2 cellular contexts compared by ENCODE assay signal in genomic region chr10:112542823-112543222, GRCh38.
DNase-seq lines count a peak whose midpoint lies in the region; ATAC-seq, FAIRE-seq and TF ChIP-seq lines count a peak whose summit lies in the region.
"Not testable (repeated sequence)": the region's sequence is repeated elsewhere in the genome, so short reads cannot be mapped to it uniquely, and the experiment has no call there.

No MANE protein-coding gene starts in this region.

- not testable (repeated sequence) for H3K9me3 ChIP-seq in HEK293 (ENCODE audit: control insufficient read depth, insufficient read depth, low read depth, low read length); K562 (replicated peaks; ENCODE audit: control insufficient read depth, insufficient read depth, low read depth, low read length)

- not testable (repeated sequence) for ATAC-seq in K562

- CTCF ChIA-PET in HEK293 (lab: Yijun Ruan, JAX); K562 (lab: Yijun Ruan, JAX; ENCODE audit: low intra/inter-chr PET ratio): not testable (repeated sequence)

- H3K27me3 ChIP-seq in K562 (ENCODE audit: control insufficient read depth in 2 of 2, insufficient read depth in 2 of 2, low read length in 2 of 2), result not testable (repeated sequence)

- not testable (repeated sequence) for BruUV-seq in K562 (replicated peaks; lab: Mats Ljungman, UMichigan)

- H3K27ac ChIP-seq in HEK293 (ENCODE audit: extremely low read depth, low read depth, low read length); K562 (ENCODE audit: extremely low read depth, low read depth, low read length): not testable (repeated sequence)

- not testable (repeated sequence) for TF ChIP-seq EP300 in K562 (IDR thresholded peaks at IDR 0.05; ENCODE audit: low read length)

- DNase-seq in K562 (ENCODE audit: extremely low read depth in 1 of 4, low spot score in 3 of 4), result not testable (repeated sequence)

- H3K4me2 ChIP-seq in K562 (ENCODE audit: insufficient read depth, low read length), result not testable (repeated sequence)

- not testable (repeated sequence) for H4K20me1 ChIP-seq in K562 (replicated peaks; ENCODE audit: control insufficient read depth, insufficient read depth, low read length)

- not testable (repeated sequence) for TF ChIP-seq RAD21 in K562 (CRISPR knock-in tag; conservative IDR thresholded peaks at IDR 0.05 in 1 of 2, IDR thresholded peaks at IDR 0.05 in 1 of 2)

- intact Hi-C loops in K562 (cut with micrococcal nuclease), result not testable (repeated sequence)

- FAIRE-seq in K562 (lab: Jason Lieb, UNC), result not testable (repeated sequence)

- not testable (repeated sequence) for H3K36me3 ChIP-seq in HEK293 (ENCODE audit: control insufficient read depth in 2 of 2, insufficient read depth in 1 of 2, low read length in 2 of 2); K562 (ENCODE audit: control insufficient read depth, insufficient read depth, low read length)

- not testable (repeated sequence) for H3K79me2 ChIP-seq in K562 (ENCODE audit: control insufficient read depth, insufficient read depth, low read length)

- POLR2A ChIA-PET in HEK293 (lab: Yijun Ruan, JAX); K562 (lab: Yijun Ruan, JAX): not testable (repeated sequence)

- 78% methylated on average over 3 of the region's 5 CpGs for WGBS in K562 (ENCODE audit: insufficient coverage, low coverage, missing lambda C conversion rate)

- in situ Hi-C loops in K562 (cut with MboI), result not testable (repeated sequence)

- H3K4me3 ChIP-seq in HEK293 (ENCODE audit: low read depth, low read length); K562: not testable (repeated sequence)

- not testable (repeated sequence) for H3K9ac ChIP-seq in K562 (ENCODE audit: insufficient read depth in 1 of 2, low read depth in 2 of 2, low read length in 2 of 2)

- not testable (repeated sequence) for TF ChIP-seq CTCF in HEK293 (tag by site-specific recombination; IDR thresholded peaks at IDR 0.05); K562 (IDR thresholded peaks at IDR 0.05 in 2 of 3, conservative IDR thresholded peaks at IDR 0.05 in 1 of 3; ENCODE audit: insufficient read depth in 2 of 3, low read depth in 1 of 3, low read length in 3 of 3)

- not testable (repeated sequence) for H3K4me1 ChIP-seq in HEK293 (ENCODE audit: control insufficient read depth, insufficient read depth, low read length); K562 (replicated peaks in 1 of 2; ENCODE audit: control insufficient read depth in 2 of 2, insufficient read depth in 2 of 2, low read length in 2 of 2)

- not testable (repeated sequence) for TF ChIP-seq POLR2A in K562 (conservative IDR thresholded peaks at IDR 0.05)

- not testable (repeated sequence) for H2AFZ ChIP-seq in K562 (ENCODE audit: low read depth, low read length)

- not testable (repeated sequence) for H3K9me1 ChIP-seq in K562 (ENCODE audit: control insufficient read depth, insufficient read depth, low read length)

TF ChIP-seq in HEK293, 187 proteins besides CTCF, POLR2A, EP300 and RAD21:
- TF ChIP-seq, protein P1, sequence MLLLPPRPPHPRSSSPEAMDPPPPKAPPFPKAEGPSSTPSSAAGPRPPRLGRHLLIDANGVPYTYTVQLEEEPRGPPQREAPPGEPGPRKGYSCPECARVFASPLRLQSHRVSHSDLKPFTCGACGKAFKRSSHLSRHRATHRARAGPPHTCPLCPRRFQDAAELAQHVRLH (tag by site-specific recombination; IDR thresholded peaks at IDR 0.05), result peak; percentile 53; the same call in 1 of the 2 replicates
- TF ChIP-seq, protein P2, sequence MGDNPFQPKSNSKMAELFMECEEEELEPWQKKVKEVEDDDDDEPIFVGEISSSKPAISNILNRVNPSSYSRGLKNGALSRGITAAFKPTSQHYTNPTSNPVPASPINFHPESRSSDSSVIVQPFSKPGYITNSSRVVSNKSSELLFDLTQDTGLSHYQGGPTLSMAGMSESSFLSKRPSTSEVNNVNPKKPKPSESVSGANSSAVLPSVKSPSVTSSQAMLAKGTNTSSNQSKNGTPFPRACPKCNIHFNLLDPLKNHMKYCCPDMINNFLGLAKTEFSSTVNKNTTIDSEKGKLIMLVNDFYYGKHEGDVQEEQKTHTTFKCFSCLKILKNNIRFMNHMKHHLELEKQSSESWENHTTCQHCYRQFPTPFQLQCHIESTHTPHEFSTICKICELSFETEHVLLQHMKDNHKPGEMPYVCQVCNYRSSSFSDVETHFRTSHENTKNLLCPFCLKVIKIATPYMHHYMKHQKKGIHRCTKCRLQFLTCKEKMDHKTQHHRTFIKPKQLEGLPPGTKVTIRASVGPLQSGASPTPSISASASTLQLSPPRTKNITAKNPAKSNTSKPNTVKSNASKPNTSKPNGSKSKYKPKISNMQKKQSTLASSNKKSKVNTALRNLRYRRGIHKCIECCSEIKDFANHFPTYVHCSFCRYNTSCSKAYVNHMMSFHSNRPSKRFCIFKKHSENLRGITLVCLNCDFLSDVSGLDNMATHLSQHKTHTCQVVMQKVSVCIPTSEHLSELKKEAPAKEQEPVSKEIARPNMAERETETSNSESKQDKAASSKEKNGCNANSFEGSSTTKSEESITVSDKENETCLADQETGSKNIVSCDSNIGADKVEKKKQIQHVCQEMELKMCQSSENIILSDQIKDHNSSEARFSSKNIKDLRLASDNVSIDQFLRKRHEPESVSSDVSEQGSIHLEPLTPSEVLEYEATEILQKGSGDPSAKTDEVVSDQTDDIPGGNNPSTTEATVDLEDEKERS (tag by site-specific recombination; IDR thresholded peaks at IDR 0.05), result 0 out of 2 replicates have a peak, but pooled peaks have one; percentile 8
- peak; percentile 88 for TF ChIP-seq ZNF146 (tag by site-specific recombination; IDR thresholded peaks at IDR 0.05)
TF ChIP-seq in HEK293: peak in this region for 3; not testable (repeated sequence) for 184.

TF ChIP-seq in K562, 482 proteins besides CTCF, POLR2A, EP300 and RAD21:
- TF ChIP-seq ZNF146 (CRISPR knock-in tag; IDR thresholded peaks at IDR 0.05; ENCODE audit: unreplicated experiment), result peak; percentile 69
TF ChIP-seq in K562: peak in this region for 1; not testable (repeated sequence) for 481.
